Comparison of ENCODE assay signal across 9 cellular contexts in genomic region chr6:11766589-11767450, GRCh38. TPM values are rescaled to one million over a fixed set of nuclear protein-coding genes. Genes with fewer than 3 reads are reported as not detected.
DNase-seq lines count a peak whose midpoint lies in the region; ATAC-seq and TF ChIP-seq lines count a peak whose summit lies in the region.
"Had no signal": no experiment of that assay in that cellular context is flagged by ENCODE, and none has a peak within 500 bp of the region (broad histone marks: within the 10 kb centered on the region; RNA-seq: fewer than 3 reads in every experiment).

No MANE protein-coding gene starts in this region.

- H3K4me1 ChIP-seq in skeletal muscle tissue (ENCODE audit: control insufficient read depth in 3 of 3, insufficient read depth in 3 of 3, low read length in 3 of 3), result peaks cover 13 to 16% (median 15%) of the 10 kb centered on the region in 3 donors

- H3K36me3 ChIP-seq in skeletal muscle tissue (ENCODE audit: control insufficient read depth in 3 of 3, insufficient read depth in 3 of 3, low read length in 3 of 3), result no peaks in the 10 kb centered on the region

- no peak overlapping the region for H3K9ac ChIP-seq in skeletal muscle tissue (ENCODE audit: low read depth in 1 of 3, low read length in 3 of 3)

- peak overlapping the region; percentile 55 for H3K27ac ChIP-seq in skeletal muscle tissue (ENCODE audit: low read depth, low read length)

- DNase-seq in H4 (ENCODE audit: low spot score), result peak; percentile 95
- peak; percentile 43 for DNase-seq in SW480 (ENCODE audit: low spot score)
- DNase-seq in foreskin fibroblast, result peak; percentile 92 to 94
- no peak for DNase-seq in activated CD4-positive, alpha-beta T cell treated with anti-CD3 and anti-CD28 coated beads for 48 hours
- DNase-seq in stimulated activated naive CD4-positive, alpha-beta T cell treated with Interleukin-2 at 50 U/mL for 16 hours (lab: John Stamatoyannopoulos, UW), result no peak
- DNase-seq in stimulated activated CD4-positive, alpha-beta T cell treated with anti-CD3 and anti-CD28 coated beads, Interleukin-4, amount 100 ng/mL, for 1 hour, result no peak
- DNase-seq: activated gamma-delta T cell treated with Interleukin-2 at 50 U/mL for 16 hours had no signal

- H3K4me3 ChIP-seq in foreskin fibroblast (ENCODE audit: low read depth in 1 of 2, low read length in 2 of 2) (no peak overlapping the region), skeletal muscle tissue (ENCODE audit: low read length in 3 of 3) (no peak overlapping the region)

- H3K9me3 ChIP-seq in skeletal muscle tissue (ENCODE audit: control insufficient read depth in 3 of 3, low read length in 3 of 3), result no peaks in the 10 kb centered on the region

- no peak for TF ChIP-seq CTCF in foreskin fibroblast (IDR thresholded peaks at IDR 0.05; ENCODE audit: low read depth, low read length)

- ATAC-seq in GM21360 (IDR thresholded peaks at IDR 0.05; ENCODE audit: unreplicated experiment), result no peak

- H3K27me3 ChIP-seq in skeletal muscle tissue (ENCODE audit: control insufficient read depth in 3 of 3, insufficient read depth in 3 of 3, low read length in 3 of 3), result no peaks in the 10 kb centered on the region

RNA-seq across cellular contexts. Expression of gene ADTRP, which starts 11.8 kb away (rescaled TPM):
- total RNA-seq in H4 (2014; rRNA removed; shearing (Covaris generic)), result 0.74 TPM in 1 of 2 replicates, not detected in the other
- under 0.01 TPM for total RNA-seq in skeletal muscle tissue

Comparison
In these comparisons a context has a peak if more than half of its experiments do, and no peak if none do; other contexts are left out.
1. DNase-seq: peak in H4 (single experiment), SW480 (single experiment) and foreskin fibroblast (2 of 2); none in activated CD4-positive, alpha-beta T cell treated with anti-CD3 and anti-CD28 coated beads for 48 hours (single experiment), stimulated activated naive CD4-positive, alpha-beta T cell treated with Interleukin-2 at 50 U/mL for 16 hours (single experiment) and stimulated activated CD4-positive, alpha-beta T cell treated with anti-CD3 and anti-CD28 coated beads, Interleukin-4, amount 100 ng/mL, for 1 hour (single experiment).